1 cellular context compared by ENCODE assay signal in the genomic region with DNA sequence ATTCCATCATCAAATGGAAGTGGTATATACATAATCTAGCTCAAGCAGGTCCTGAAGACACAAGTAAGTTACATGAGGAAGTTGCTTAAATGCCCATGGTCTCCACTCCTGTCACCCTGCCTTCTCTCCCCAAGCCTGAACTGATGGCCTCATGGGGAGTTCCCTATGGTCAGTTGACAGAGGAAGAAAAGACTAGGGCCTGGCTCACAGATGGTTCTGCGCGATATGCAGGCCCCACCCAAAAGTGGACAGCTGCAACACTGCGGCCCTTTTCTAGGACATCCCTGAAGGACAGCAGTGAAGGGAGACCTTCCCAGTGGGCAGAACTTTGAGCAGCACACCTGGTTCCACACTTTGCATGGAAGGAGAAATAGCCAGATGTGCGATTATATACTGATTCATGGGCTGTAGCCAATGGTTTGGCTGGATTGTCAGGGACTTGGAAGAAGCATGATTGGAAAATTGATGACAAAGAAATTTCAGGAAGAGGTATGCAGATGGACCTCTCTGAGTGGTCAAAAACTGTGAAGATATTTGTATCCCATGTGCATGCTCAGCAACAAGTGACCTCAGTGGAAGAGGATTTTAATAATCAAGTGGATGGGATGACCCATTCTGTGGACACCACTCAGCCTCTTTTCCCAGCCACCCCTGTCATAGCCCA.
A peak's percentile ranks its signal among the peaks of the same experiment; 100 is the strongest.
TF ChIP-seq lines count a peak whose summit lies in the region.

No MANE protein-coding gene starts in this region.

TF ChIP-seq in K562, 482 proteins besides CTCF, POLR2A, EP300 and RAD21 (continued from another document and continues in another):
- TF ChIP-seq, protein P1, sequence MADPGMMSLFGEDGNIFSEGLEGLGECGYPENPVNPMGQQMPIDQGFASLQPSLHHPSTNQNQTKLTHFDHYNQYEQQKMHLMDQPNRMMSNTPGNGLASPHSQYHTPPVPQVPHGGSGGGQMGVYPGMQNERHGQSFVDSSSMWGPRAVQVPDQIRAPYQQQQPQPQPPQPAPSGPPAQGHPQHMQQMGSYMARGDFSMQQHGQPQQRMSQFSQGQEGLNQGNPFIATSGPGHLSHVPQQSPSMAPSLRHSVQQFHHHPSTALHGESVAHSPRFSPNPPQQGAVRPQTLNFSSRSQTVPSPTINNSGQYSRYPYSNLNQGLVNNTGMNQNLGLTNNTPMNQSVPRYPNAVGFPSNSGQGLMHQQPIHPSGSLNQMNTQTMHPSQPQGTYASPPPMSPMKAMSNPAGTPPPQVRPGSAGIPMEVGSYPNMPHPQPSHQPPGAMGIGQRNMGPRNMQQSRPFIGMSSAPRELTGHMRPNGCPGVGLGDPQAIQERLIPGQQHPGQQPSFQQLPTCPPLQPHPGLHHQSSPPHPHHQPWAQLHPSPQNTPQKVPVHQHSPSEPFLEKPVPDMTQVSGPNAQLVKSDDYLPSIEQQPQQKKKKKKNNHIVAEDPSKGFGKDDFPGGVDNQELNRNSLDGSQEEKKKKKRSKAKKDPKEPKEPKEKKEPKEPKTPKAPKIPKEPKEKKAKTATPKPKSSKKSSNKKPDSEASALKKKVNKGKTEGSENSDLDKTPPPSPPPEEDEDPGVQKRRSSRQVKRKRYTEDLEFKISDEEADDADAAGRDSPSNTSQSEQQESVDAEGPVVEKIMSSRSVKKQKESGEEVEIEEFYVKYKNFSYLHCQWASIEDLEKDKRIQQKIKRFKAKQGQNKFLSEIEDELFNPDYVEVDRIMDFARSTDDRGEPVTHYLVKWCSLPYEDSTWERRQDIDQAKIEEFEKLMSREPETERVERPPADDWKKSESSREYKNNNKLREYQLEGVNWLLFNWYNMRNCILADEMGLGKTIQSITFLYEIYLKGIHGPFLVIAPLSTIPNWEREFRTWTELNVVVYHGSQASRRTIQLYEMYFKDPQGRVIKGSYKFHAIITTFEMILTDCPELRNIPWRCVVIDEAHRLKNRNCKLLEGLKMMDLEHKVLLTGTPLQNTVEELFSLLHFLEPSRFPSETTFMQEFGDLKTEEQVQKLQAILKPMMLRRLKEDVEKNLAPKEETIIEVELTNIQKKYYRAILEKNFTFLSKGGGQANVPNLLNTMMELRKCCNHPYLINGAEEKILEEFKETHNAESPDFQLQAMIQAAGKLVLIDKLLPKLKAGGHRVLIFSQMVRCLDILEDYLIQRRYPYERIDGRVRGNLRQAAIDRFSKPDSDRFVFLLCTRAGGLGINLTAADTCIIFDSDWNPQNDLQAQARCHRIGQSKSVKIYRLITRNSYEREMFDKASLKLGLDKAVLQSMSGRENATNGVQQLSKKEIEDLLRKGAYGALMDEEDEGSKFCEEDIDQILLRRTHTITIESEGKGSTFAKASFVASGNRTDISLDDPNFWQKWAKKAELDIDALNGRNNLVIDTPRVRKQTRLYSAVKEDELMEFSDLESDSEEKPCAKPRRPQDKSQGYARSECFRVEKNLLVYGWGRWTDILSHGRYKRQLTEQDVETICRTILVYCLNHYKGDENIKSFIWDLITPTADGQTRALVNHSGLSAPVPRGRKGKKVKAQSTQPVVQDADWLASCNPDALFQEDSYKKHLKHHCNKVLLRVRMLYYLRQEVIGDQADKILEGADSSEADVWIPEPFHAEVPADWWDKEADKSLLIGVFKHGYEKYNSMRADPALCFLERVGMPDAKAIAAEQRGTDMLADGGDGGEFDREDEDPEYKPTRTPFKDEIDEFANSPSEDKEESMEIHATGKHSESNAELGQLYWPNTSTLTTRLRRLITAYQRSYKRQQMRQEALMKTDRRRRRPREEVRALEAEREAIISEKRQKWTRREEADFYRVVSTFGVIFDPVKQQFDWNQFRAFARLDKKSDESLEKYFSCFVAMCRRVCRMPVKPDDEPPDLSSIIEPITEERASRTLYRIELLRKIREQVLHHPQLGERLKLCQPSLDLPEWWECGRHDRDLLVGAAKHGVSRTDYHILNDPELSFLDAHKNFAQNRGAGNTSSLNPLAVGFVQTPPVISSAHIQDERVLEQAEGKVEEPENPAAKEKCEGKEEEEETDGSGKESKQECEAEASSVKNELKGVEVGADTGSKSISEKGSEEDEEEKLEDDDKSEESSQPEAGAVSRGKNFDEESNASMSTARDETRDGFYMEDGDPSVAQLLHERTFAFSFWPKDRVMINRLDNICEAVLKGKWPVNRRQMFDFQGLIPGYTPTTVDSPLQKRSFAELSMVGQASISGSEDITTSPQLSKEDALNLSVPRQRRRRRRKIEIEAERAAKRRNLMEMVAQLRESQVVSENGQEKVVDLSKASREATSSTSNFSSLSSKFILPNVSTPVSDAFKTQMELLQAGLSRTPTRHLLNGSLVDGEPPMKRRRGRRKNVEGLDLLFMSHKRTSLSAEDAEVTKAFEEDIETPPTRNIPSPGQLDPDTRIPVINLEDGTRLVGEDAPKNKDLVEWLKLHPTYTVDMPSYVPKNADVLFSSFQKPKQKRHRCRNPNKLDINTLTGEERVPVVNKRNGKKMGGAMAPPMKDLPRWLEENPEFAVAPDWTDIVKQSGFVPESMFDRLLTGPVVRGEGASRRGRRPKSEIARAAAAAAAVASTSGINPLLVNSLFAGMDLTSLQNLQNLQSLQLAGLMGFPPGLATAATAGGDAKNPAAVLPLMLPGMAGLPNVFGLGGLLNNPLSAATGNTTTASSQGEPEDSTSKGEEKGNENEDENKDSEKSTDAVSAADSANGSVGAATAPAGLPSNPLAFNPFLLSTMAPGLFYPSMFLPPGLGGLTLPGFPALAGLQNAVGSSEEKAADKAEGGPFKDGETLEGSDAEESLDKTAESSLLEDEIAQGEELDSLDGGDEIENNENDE (IDR thresholded peaks at IDR 0.05; ENCODE audit: low read depth, low read length): no peak
- TF ChIP-seq, protein P2, sequence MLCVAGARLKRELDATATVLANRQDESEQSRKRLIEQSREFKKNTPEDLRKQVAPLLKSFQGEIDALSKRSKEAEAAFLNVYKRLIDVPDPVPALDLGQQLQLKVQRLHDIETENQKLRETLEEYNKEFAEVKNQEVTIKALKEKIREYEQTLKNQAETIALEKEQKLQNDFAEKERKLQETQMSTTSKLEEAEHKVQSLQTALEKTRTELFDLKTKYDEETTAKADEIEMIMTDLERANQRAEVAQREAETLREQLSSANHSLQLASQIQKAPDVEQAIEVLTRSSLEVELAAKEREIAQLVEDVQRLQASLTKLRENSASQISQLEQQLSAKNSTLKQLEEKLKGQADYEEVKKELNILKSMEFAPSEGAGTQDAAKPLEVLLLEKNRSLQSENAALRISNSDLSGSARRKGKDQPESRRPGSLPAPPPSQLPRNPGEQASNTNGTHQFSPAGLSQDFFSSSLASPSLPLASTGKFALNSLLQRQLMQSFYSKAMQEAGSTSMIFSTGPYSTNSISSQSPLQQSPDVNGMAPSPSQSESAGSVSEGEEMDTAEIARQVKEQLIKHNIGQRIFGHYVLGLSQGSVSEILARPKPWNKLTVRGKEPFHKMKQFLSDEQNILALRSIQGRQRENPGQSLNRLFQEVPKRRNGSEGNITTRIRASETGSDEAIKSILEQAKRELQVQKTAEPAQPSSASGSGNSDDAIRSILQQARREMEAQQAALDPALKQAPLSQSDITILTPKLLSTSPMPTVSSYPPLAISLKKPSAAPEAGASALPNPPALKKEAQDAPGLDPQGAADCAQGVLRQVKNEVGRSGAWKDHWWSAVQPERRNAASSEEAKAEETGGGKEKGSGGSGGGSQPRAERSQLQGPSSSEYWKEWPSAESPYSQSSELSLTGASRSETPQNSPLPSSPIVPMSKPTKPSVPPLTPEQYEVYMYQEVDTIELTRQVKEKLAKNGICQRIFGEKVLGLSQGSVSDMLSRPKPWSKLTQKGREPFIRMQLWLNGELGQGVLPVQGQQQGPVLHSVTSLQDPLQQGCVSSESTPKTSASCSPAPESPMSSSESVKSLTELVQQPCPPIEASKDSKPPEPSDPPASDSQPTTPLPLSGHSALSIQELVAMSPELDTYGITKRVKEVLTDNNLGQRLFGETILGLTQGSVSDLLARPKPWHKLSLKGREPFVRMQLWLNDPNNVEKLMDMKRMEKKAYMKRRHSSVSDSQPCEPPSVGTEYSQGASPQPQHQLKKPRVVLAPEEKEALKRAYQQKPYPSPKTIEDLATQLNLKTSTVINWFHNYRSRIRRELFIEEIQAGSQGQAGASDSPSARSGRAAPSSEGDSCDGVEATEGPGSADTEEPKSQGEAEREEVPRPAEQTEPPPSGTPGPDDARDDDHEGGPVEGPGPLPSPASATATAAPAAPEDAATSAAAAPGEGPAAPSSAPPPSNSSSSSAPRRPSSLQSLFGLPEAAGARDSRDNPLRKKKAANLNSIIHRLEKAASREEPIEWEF (CRISPR knock-in tag; IDR thresholded peaks at IDR 0.05): no peak
- TF ChIP-seq, protein P3, sequence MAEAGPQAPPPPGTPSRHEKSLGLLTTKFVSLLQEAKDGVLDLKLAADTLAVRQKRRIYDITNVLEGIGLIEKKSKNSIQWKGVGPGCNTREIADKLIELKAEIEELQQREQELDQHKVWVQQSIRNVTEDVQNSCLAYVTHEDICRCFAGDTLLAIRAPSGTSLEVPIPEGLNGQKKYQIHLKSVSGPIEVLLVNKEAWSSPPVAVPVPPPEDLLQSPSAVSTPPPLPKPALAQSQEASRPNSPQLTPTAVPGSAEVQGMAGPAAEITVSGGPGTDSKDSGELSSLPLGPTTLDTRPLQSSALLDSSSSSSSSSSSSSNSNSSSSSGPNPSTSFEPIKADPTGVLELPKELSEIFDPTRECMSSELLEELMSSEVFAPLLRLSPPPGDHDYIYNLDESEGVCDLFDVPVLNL (CRISPR knock-in tag; IDR thresholded peaks at IDR 0.05; ENCODE audit: low read depth): no peak
- TF ChIP-seq MECOM (CRISPR knock-in tag; IDR thresholded peaks at IDR 0.05) (no peak), TBP (optimal IDR thresholded peaks at IDR 0.05; ENCODE audit: low read depth, low read length) (no peak), ZNF778 (CRISPR knock-in tag; IDR thresholded peaks at IDR 0.05) (no peak), FOXA1 (IDR thresholded peaks at IDR 0.05; ENCODE audit: borderline replicate concordance) (no peak), SRF (CRISPR knock-in tag; IDR thresholded peaks at IDR 0.05) (peak in 1 of 2 experiments; percentile 64; a peak in 1 of 4 replicates), KAT8 (IDR thresholded peaks at IDR 0.05; ENCODE audit: low read depth) (no peak), ZC3H8 (IDR thresholded peaks at IDR 0.05) (no peak), DMBX1 (CRISPR knock-in tag; IDR thresholded peaks at IDR 0.05; ENCODE audit: borderline replicate concordance) (0 out of 2 replicates have a peak, but pooled peaks have one; percentile 26), FOXJ2 (tag; IDR thresholded peaks at IDR 0.05) (no peak), SIN3A (IDR thresholded peaks at IDR 0.05; ENCODE audit: borderline replicate concordance in 2 of 2, control insufficient read depth in 1 of 2, low read depth in 2 of 2, low read length in 2 of 2) (no peak), ZC3H4 (CRISPR knock-in tag; IDR thresholded peaks at IDR 0.05; ENCODE audit: borderline replicate concordance) (no peak), YY1 (IDR thresholded peaks at IDR 0.05; ENCODE audit: borderline replicate concordance in 1 of 3, control insufficient read depth in 1 of 3, extremely low read depth in 1 of 3, insufficient read depth in 3 of 3, insufficient read length in 1 of 3, insufficient replicate concordance in 2 of 3, low read depth in 1 of 3, low read length in 2 of 3) (no peak), XRCC5 (IDR thresholded peaks at IDR 0.05; ENCODE audit: low read depth, low read length) (no peak), CHD2 (IDR thresholded peaks at IDR 0.05; ENCODE audit: low read depth, low read length) (no peak), TSC22D4 (tag; IDR thresholded peaks at IDR 0.05) (no peak), HDAC1 (IDR thresholded peaks at IDR 0.05) (0 out of 4 replicates have a peak, but pooled peaks of 1 of the 2 experiments have one; percentile 38), U2AF1 (optimal IDR thresholded peaks at IDR 0.05; ENCODE audit: low read depth, low read length) (no peak), RBM15 (IDR thresholded peaks at IDR 0.05; ENCODE audit: insufficient read depth, low read length) (no peak), ZKSCAN8 (CRISPR knock-in tag; IDR thresholded peaks at IDR 0.05) (no peak), ZNF239 (CRISPR knock-in tag; IDR thresholded peaks at IDR 0.05) (peak; percentile 93), MYC (IDR thresholded peaks at IDR 0.05; ENCODE audit: low read depth, low read length) (peak; percentile 74), MYC (CRISPR knock-in tag; IDR thresholded peaks at IDR 0.05; ENCODE audit: borderline replicate concordance, low read depth) (no peak), KDM1A (IDR thresholded peaks at IDR 0.05) (no peak), SMARCA5 (IDR thresholded peaks at IDR 0.05) (no peak), CBFA2T3 (IDR thresholded peaks at IDR 0.05) (peak; percentile 91)
- TF ChIP-seq, protein P4, sequence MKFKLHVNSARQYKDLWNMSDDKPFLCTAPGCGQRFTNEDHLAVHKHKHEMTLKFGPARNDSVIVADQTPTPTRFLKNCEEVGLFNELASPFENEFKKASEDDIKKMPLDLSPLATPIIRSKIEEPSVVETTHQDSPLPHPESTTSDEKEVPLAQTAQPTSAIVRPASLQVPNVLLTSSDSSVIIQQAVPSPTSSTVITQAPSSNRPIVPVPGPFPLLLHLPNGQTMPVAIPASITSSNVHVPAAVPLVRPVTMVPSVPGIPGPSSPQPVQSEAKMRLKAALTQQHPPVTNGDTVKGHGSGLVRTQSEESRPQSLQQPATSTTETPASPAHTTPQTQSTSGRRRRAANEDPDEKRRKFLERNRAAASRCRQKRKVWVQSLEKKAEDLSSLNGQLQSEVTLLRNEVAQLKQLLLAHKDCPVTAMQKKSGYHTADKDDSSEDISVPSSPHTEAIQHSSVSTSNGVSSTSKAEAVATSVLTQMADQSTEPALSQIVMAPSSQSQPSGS (CRISPR knock-in tag; IDR thresholded peaks at IDR 0.05): no peak
- TF ChIP-seq, protein P5, sequence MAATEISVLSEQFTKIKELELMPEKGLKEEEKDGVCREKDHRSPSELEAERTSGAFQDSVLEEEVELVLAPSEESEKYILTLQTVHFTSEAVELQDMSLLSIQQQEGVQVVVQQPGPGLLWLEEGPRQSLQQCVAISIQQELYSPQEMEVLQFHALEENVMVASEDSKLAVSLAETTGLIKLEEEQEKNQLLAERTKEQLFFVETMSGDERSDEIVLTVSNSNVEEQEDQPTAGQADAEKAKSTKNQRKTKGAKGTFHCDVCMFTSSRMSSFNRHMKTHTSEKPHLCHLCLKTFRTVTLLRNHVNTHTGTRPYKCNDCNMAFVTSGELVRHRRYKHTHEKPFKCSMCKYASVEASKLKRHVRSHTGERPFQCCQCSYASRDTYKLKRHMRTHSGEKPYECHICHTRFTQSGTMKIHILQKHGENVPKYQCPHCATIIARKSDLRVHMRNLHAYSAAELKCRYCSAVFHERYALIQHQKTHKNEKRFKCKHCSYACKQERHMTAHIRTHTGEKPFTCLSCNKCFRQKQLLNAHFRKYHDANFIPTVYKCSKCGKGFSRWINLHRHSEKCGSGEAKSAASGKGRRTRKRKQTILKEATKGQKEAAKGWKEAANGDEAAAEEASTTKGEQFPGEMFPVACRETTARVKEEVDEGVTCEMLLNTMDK (IDR thresholded peaks at IDR 0.05; ENCODE audit: borderline replicate concordance, insufficient read depth, low read depth, low read length, poor library complexity, severe bottlenecking): no peak
- TF ChIP-seq, protein P6, sequence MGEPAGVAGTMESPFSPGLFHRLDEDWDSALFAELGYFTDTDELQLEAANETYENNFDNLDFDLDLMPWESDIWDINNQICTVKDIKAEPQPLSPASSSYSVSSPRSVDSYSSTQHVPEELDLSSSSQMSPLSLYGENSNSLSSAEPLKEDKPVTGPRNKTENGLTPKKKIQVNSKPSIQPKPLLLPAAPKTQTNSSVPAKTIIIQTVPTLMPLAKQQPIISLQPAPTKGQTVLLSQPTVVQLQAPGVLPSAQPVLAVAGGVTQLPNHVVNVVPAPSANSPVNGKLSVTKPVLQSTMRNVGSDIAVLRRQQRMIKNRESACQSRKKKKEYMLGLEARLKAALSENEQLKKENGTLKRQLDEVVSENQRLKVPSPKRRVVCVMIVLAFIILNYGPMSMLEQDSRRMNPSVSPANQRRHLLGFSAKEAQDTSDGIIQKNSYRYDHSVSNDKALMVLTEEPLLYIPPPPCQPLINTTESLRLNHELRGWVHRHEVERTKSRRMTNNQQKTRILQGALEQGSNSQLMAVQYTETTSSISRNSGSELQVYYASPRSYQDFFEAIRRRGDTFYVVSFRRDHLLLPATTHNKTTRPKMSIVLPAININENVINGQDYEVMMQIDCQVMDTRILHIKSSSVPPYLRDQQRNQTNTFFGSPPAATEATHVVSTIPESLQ (CRISPR knock-in tag; IDR thresholded peaks at IDR 0.05): no peak
